34 cellular contexts compared by ENCODE assay signal in genomic region chr12:58296818-58297217, GRCh38.
"Had no signal": no experiment of that assay in that cellular context is flagged by ENCODE, and none has a peak within 500 bp of the region (broad histone marks: within the 10 kb centered on the region; RNA-seq: fewer than 3 reads in every experiment).

No MANE protein-coding gene starts in this region.

- FAIRE-seq: keratinocyte, urothelium cell line had no signal

- H3K27me3 ChIP-seq: colonic mucosa, foreskin keratinocyte, gastroesophageal sphincter, heart right ventricle, ovary, sigmoid colon, tibial nerve, upper lobe of left lung had no signal

- H3K9me3 ChIP-seq: colonic mucosa, gastroesophageal sphincter, heart right ventricle, mucosa of descending colon, ovary, psoas muscle, sigmoid colon, thoracic aorta, tibial nerve, upper lobe of left lung had no signal

- ATAC-seq: esophagus mucosa; foreskin keratinocyte; gastroesophageal sphincter; heart right ventricle; left lobe of liver; mucosa of descending colon; psoas muscle; right cardiac atrium; stimulated activated memory B cell treated with anti-CD40 and anti-IgM and Interleukin-4, amounts not matched to agents 10 μg/mL and 1 μg/mL and 100 μg/mL, for 72 hours; stimulated activated naive CD8-positive, alpha-beta T cell treated with anti-CD3 and anti-CD28 coated beads, Interleukin-15, Interleukin-2, amounts not matched to agents 100 U/mL and 50 U/mL, for 24 hours had no signal

- DNase-seq: colonic mucosa; effector CD8-positive, alpha-beta T cell; endodermal cell; foreskin keratinocyte; heart right ventricle; hippocampal formation; immature natural killer cell; mucosa of descending colon; naive B cell; nucleus accumbens; ovary; posterior cingulate gyrus; psoas muscle; right cardiac atrium; sigmoid colon; stimulated activated CD4-positive, alpha-beta T cell treated with anti-CD3 and anti-CD28 coated beads, Interleukin-2, amount 100 ng/mL, for 24 hours; stimulated activated CD4-positive, alpha-beta T cell treated with anti-CD3 and anti-CD28 coated beads, Interleukin-4, amount 100 ng/mL, for 4 hours; stimulated activated naive CD8-positive, alpha-beta T cell treated with anti-CD3 and anti-CD28 coated beads, Interleukin-15, Interleukin-2, amounts not matched to agents 100 U/mL and 50 U/mL, for 24 hours; substantia nigra; upper lobe of left lung had no signal

- H3K4me3 ChIP-seq: colonic mucosa, gastroesophageal sphincter, heart right ventricle, lung, mucosa of descending colon, ovary, psoas muscle, sigmoid colon, thoracic aorta, tibial nerve, upper lobe of left lung had no signal

- H3K4me3 Mint-ChIP-seq: dendritic cell treated with granulocyte-macrophage colony-stimulating factor and Interleukin-4, amounts not matched to agents 40 ng/mL and 50 ng/mL, for 4 days; endodermal cell; immature natural killer cell; memory B cell; mesothelial cell of epicardium; naive B cell; nephron; stimulated activated memory B cell treated with anti-CD40 and anti-IgM and Interleukin-4, amounts not matched to agents 10 μg/mL and 1 μg/mL and 100 μg/mL, for 72 hours had no signal

- H3K27ac ChIP-seq: colonic mucosa, epithelial cell of prostate, foreskin keratinocyte, gastroesophageal sphincter, heart right ventricle, ovary, psoas muscle, sigmoid colon, thoracic aorta, tibial nerve, upper lobe of left lung had no signal

- H3K4me1 ChIP-seq: colonic mucosa, foreskin keratinocyte, gastroesophageal sphincter, sigmoid colon, tibial nerve, upper lobe of left lung had no signal

- H3K27ac Mint-ChIP-seq: dendritic cell treated with granulocyte-macrophage colony-stimulating factor and Interleukin-4, amounts not matched to agents 40 ng/mL and 50 ng/mL, for 4 days; endodermal cell; immature natural killer cell; memory B cell; mesothelial cell of epicardium; nephron; stimulated activated memory B cell treated with anti-CD40 and anti-IgM and Interleukin-4, amounts not matched to agents 10 μg/mL and 1 μg/mL and 100 μg/mL, for 72 hours had no signal

- H3K27me3 Mint-ChIP-seq: dendritic cell treated with granulocyte-macrophage colony-stimulating factor and Interleukin-4, amounts not matched to agents 40 ng/mL and 50 ng/mL, for 4 days; memory B cell had no signal

- H3K9me3 Mint-ChIP-seq: dendritic cell treated with granulocyte-macrophage colony-stimulating factor and Interleukin-4, amounts not matched to agents 40 ng/mL and 50 ng/mL, for 4 days; endodermal cell; memory B cell; mesothelial cell of epicardium; naive B cell; nephron; stimulated activated memory B cell treated with anti-CD40 and anti-IgM and Interleukin-4, amounts not matched to agents 10 μg/mL and 1 μg/mL and 100 μg/mL, for 72 hours had no signal

- H3K36me3 ChIP-seq: colonic mucosa, gastroesophageal sphincter, heart right ventricle, ovary, sigmoid colon, thoracic aorta, tibial nerve, upper lobe of left lung had no signal

- H3K4me1 Mint-ChIP-seq: immature natural killer cell; memory B cell; naive B cell; stimulated activated memory B cell treated with anti-CD40 and anti-IgM and Interleukin-4, amounts not matched to agents 10 μg/mL and 1 μg/mL and 100 μg/mL, for 72 hours had no signal

- H3K36me3 Mint-ChIP-seq: immature natural killer cell; memory B cell; mesothelial cell of epicardium; naive B cell; stimulated activated memory B cell treated with anti-CD40 and anti-IgM and Interleukin-4, amounts not matched to agents 10 μg/mL and 1 μg/mL and 100 μg/mL, for 72 hours had no signal
